ENCODE assay signal across 1 cellular context in the genomic region with DNA sequence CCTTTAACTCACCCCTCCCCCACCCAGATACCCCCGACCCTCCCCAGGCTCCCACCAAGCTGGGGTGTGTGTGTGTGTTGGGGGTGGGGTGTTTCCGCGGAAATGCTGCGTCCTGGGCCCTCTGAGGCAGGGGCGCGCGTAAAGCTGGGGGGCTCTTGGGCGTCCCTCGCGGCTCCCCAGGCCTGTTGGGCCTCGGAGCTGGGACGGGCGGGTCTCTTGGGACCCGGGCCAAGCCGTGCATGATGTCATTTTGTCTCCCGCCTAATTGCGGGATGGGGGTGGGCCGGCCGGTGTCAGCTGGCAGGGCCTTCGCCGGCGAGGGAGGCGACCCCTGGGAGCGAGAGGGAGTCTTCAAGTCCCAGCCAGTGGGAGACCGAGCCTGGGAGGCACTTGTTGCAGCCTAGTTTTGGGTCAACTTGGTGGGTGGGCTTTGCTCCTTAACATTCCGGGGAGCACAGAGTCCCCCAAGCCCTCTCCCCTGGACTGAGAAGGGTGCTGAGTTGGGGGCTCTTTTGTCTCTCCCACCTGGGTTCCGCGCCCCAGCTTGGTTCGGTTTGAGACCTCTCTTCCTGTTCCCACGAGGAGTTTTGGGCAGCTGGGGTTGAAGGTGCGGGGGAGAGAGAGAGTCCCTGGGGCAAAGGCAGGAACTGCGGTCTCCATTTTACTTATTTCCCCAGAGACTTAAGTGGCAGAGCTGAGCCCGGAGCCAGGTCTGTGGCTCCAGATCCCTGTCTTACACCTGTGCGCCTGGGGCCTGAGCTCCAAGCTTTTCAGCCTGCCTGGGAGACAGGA.
TF ChIP-seq lines count a peak whose summit lies in the region.

No MANE protein-coding gene starts in this region.

TF ChIP-seq in HepG2, 621 proteins besides CTCF, POLR2A, EP300 and RAD21 (continued from another document):
- no peak for TF ChIP-seq SP140L (CRISPR knock-in tag; IDR thresholded peaks at IDR 0.05; ENCODE audit: borderline replicate concordance)
- TF ChIP-seq, protein P1, sequence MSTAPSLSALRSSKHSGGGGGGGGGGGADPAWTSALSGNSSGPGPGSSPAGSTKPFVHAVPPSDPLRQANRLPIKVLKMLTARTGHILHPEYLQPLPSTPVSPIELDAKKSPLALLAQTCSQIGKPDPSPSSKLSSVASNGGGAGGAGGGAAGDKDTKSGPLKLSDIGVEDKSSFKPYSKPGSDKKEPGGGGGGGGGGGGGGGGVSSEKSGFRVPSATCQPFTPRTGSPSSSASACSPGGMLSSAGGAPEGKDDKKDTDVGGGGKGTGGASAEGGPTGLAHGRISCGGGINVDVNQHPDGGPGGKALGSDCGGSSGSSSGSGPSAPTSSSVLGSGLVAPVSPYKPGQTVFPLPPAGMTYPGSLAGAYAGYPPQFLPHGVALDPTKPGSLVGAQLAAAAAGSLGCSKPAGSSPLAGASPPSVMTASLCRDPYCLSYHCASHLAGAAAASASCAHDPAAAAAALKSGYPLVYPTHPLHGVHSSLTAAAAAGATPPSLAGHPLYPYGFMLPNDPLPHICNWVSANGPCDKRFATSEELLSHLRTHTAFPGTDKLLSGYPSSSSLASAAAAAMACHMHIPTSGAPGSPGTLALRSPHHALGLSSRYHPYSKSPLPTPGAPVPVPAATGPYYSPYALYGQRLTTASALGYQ (CRISPR knock-in tag; IDR thresholded peaks at IDR 0.05), result no peak
- peak; percentile 31; the same call in 1 of the 2 replicates for TF ChIP-seq ZBTB21 (CRISPR knock-in tag; IDR thresholded peaks at IDR 0.05)
- no peak for TF ChIP-seq ZNF737 (CRISPR knock-in tag; IDR thresholded peaks at IDR 0.05; ENCODE audit: borderline replicate concordance)
- TF ChIP-seq ZNF644 (CRISPR knock-in tag; IDR thresholded peaks at IDR 0.05; ENCODE audit: low read depth), result no peak
- peak; percentile 60 for TF ChIP-seq ATF7 (IDR thresholded peaks at IDR 0.05)
- 0 out of 2 replicates have a peak, but pooled peaks have one; percentile 43 for TF ChIP-seq ATF7 (CRISPR knock-in tag; IDR thresholded peaks at IDR 0.05)
TF ChIP-seq in HepG2: peak in this region for 30.
